Comparison of ENCODE assay signal across 1 cellular context in the genomic region with DNA sequence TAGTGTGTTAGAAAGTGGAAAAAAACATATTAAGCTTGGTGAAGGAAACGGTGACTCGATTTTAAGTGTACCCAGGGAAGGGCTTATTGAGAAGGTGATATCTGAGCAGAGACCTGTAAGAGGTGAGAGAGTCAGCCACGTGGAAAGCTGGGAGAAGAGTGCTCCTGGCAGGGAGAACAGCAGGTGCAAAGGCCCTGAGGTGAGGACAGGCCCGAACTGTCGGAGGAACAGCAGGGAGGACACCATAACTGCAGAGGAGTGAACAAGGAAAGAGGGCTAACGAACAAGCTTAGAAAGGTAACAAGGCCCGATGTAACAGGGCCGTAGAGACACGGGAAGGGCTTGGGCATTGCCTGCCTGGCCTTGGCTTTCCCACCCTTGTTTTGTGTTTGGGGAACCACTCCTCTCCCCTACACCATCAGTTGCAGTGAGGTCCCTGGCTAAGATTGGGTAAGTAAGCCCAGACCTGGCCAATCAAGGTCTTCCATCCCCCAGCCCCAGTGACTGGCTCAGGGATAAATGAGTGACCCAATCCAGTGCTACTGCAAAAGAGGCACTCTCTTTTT.
TF ChIP-seq lines count a peak whose summit lies in the region.

No MANE protein-coding gene starts in this region.

TF ChIP-seq in HCT116, 20 proteins besides CTCF, POLR2A, EP300 and RAD21:
- TF ChIP-seq, protein P1, sequence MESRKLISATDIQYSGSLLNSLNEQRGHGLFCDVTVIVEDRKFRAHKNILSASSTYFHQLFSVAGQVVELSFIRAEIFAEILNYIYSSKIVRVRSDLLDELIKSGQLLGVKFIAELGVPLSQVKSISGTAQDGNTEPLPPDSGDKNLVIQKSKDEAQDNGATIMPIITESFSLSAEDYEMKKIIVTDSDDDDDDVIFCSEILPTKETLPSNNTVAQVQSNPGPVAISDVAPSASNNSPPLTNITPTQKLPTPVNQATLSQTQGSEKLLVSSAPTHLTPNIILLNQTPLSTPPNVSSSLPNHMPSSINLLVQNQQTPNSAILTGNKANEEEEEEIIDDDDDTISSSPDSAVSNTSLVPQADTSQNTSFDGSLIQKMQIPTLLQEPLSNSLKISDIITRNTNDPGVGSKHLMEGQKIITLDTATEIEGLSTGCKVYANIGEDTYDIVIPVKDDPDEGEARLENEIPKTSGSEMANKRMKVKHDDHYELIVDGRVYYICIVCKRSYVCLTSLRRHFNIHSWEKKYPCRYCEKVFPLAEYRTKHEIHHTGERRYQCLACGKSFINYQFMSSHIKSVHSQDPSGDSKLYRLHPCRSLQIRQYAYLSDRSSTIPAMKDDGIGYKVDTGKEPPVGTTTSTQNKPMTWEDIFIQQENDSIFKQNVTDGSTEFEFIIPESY (IDR thresholded peaks at IDR 0.05; ENCODE audit: extremely low read depth, insufficient replicate concordance, low read length), result no peak
- TF ChIP-seq SIN3A (IDR thresholded peaks at IDR 0.05; ENCODE audit: low read depth) (no peak), SP1 (IDR thresholded peaks at IDR 0.05; ENCODE audit: low read depth) (no peak)
